In the genomic region with DNA sequence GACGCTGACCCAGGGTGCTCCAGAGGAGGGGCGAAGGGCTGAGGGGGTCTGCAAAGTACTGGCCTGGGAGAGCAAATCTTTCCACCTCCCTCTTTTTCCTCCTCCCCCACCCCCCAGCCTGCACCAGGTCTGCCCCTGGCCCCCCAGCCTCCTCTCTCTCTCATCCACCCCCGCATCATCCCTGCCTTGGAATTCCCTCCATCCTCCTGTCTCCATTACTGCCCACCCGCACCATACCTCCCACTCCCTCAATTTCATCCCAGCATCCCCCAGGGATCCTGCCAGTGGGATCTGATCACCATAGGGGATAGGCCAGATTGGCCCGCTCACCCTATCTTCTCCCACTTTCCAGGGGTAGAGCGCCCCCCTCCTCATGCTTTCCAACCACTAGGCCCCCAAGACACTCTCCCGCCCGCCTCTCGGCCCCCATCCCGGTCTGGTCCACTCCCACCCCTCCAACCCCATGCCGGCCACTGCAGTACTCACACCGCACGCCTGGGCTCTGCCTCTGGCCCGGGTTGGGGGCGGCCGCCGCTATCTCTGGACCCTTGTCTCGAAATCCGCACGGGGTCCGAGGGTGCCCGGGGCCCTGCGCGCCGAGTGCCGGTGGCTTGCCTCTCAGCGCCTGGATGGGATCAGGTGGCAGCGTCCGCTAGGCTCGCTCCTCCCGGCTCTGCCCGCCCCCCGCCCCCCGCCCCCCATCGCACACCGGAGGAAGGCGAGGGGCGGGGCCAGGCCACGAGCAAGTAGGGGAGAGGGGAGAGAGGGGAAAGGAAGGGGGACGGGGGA, we compare ENCODE assay signal across 10 cellular contexts. TPM values are rescaled to one million over a fixed set of nuclear protein-coding genes. Genes with fewer than 3 reads are reported as not detected.
DNase-seq lines count a peak whose midpoint lies in the region; ATAC-seq and TF ChIP-seq lines count a peak whose summit lies in the region.
"Had no signal": no experiment of that assay in that cellular context is flagged by ENCODE, and none has a peak within 500 bp of the region (broad histone marks: within the 10 kb centered on the region; RNA-seq: fewer than 3 reads in every experiment).

A gene with protein sequence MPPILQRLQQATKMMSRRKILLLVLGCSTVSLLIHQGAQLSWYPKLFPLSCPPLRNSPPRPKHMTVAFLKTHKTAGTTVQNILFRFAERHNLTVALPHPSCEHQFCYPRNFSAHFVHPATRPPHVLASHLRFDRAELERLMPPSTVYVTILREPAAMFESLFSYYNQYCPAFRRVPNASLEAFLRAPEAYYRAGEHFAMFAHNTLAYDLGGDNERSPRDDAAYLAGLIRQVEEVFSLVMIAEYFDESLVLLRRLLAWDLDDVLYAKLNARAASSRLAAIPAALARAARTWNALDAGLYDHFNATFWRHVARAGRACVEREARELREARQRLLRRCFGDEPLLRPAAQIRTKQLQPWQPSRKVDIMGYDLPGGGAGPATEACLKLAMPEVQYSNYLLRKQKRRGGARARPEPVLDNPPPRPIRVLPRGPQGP (minus strand): TSS at position 637 of the 789 bp plus-strand sequence. CDS start 3,746 bp downstream, outside the sequence.

- no peaks in the 10 kb centered on the region for H3K36me3 ChIP-seq in thoracic aorta

- peak within 1 kb of the TSS; percentile 39 to 59 for H3K4me3 Mint-ChIP-seq in activated T-cell treated with anti-CD3 and anti-CD28 coated beads, Interleukin-2, amount 50 U/mL, for 72 hours
- H3K4me3 Mint-ChIP-seq in activated T-helper 17 cell treated with anti-CD3 and anti-CD28 coated beads, Interleukin-2, amount 50 U/mL, for 72 hours: peak within 1 kb of the TSS; percentile 29

- peak within 1 kb of the TSS; percentile 29 for H3K4me3 ChIP-seq in thoracic aorta

- no peak within 1 kb of the TSS for H3K27ac Mint-ChIP-seq in activated T-cell treated with anti-CD3 and anti-CD28 coated beads, Interleukin-2, amount 50 U/mL, for 72 hours
- H3K27ac Mint-ChIP-seq in activated T-helper 17 cell treated with anti-CD3 and anti-CD28 coated beads, Interleukin-2, amount 50 U/mL, for 72 hours: peak within 1 kb of the TSS; percentile 9

- no peaks in the 10 kb centered on the region for H3K9me3 Mint-ChIP-seq in activated T-cell treated with anti-CD3 and anti-CD28 coated beads, Interleukin-2, amount 50 U/mL, for 72 hours
- H3K9me3 Mint-ChIP-seq in activated T-helper 17 cell treated with anti-CD3 and anti-CD28 coated beads, Interleukin-2, amount 50 U/mL, for 72 hours: no peaks in the 10 kb centered on the region

- no peak for TF ChIP-seq CTCF in thoracic aorta (IDR thresholded peaks at IDR 0.05)

- peaks cover 17% of the 10 kb centered on the region for H3K27me3 Mint-ChIP-seq in activated T-cell treated with anti-CD3 and anti-CD28 coated beads, Interleukin-2, amount 50 U/mL, for 72 hours (ENCODE audit: low read depth)
- H3K27me3 Mint-ChIP-seq in activated T-helper 17 cell treated with anti-CD3 and anti-CD28 coated beads, Interleukin-2, amount 50 U/mL, for 72 hours: no peaks in the 10 kb centered on the region

- H3K4me1 ChIP-seq in thoracic aorta (ENCODE audit: control insufficient read depth in 1 of 2, low read depth in 2 of 2): peaks cover 14 to 34% of the 10 kb centered on the region in 2 donors

- peaks cover 50% of the 10 kb centered on the region for H3K4me1 Mint-ChIP-seq in activated T-cell treated with anti-CD3 and anti-CD28 coated beads, Interleukin-2, amount 50 U/mL, for 72 hours (ENCODE audit: low read depth)
- H3K4me1 Mint-ChIP-seq in activated T-helper 17 cell treated with anti-CD3 and anti-CD28 coated beads, Interleukin-2, amount 50 U/mL, for 72 hours: peaks cover 13% of the 10 kb centered on the region

- no peaks in the 10 kb centered on the region for H3K9me3 ChIP-seq in thoracic aorta

- DNase-seq in activated T-cell treated with anti-CD3 and anti-CD28 coated beads, Interleukin-2, amount 50 U/mL, for 72 hours: no peak
- DNase-seq in activated T-cell treated with anti-CD3 and anti-CD28 coated beads for 4 hours (no peak), iPS-NIHi11 (ENCODE audit: low spot score) (peak; percentile 84), thoracic aorta (ENCODE audit: low spot score) (no peak), activated gamma-delta T cell treated with Interleukin-2 at 50 U/mL for 16 hours (no peak), NCI-H2107 treated with DMSO at 0.1 percent for 48 hours (lab: John Stamatoyannopoulos, UW; ENCODE audit: unreplicated experiment) (no peak)
- DNase-seq: cerebellar nuclear complex, SHP77 treated with DMSO at 0.1 percent for 48 hours had no signal

- H3K27me3 ChIP-seq in thoracic aorta (replicated peaks; ENCODE audit: insufficient read depth): no peaks in the 10 kb centered on the region

- H3K36me3 Mint-ChIP-seq in activated T-cell treated with anti-CD3 and anti-CD28 coated beads, Interleukin-2, amount 50 U/mL, for 72 hours (ENCODE audit: insufficient read depth in 2 of 2): peaks cover 7 to 13% of the 10 kb centered on the region in 2 donors
- H3K36me3 Mint-ChIP-seq in activated T-helper 17 cell treated with anti-CD3 and anti-CD28 coated beads, Interleukin-2, amount 50 U/mL, for 72 hours (ENCODE audit: low read depth): peaks cover 26% of the 10 kb centered on the region

- ATAC-seq in activated T-cell treated with anti-CD3 and anti-CD28 coated beads, Interleukin-2, amount 50 U/mL, for 72 hours (replicated peaks in 1 of 2): no peak
- no peak for ATAC-seq in activated T-helper 17 cell treated with anti-CD3 and anti-CD28 coated beads, Interleukin-2, amount 50 U/mL, for 72 hours (replicated peaks)
- ATAC-seq in thoracic aorta (ENCODE audit: insufficient number of reproducible peaks, low FRiP score, low read depth) (no peak), GM18505 (IDR thresholded peaks at IDR 0.05; ENCODE audit: unreplicated experiment) (no peak)

- H3K27ac ChIP-seq in thoracic aorta: no peak within 1 kb of the TSS

- no peak for TF ChIP-seq POLR2A in GM18505 (IDR thresholded peaks at IDR 0.05; ENCODE audit: borderline replicate concordance, extremely low read depth, insufficient read depth, insufficient read length)

RNA-seq across cellular contexts. Expression of the gene that starts here (rescaled TPM):
- under 1 TPM; 0.36 to 0.42 TPM for total RNA-seq in activated T-cell treated with anti-CD3 and anti-CD28 coated beads, Interleukin-2, amount 50 U/mL, for 72 hours
- under 1 TPM in 1 of 2 donors, not detected in 1; 0.45 TPM for total RNA-seq in activated T-helper 17 cell treated with anti-CD3 and anti-CD28 coated beads, Interleukin-2, amount 50 U/mL, for 72 hours
- 1 to 10 TPM in 1 of 2 donors, not detected in 1; 1.1 TPM for total RNA-seq in thoracic aorta
